1 cellular context compared by ENCODE assay signal in the genomic region with DNA sequence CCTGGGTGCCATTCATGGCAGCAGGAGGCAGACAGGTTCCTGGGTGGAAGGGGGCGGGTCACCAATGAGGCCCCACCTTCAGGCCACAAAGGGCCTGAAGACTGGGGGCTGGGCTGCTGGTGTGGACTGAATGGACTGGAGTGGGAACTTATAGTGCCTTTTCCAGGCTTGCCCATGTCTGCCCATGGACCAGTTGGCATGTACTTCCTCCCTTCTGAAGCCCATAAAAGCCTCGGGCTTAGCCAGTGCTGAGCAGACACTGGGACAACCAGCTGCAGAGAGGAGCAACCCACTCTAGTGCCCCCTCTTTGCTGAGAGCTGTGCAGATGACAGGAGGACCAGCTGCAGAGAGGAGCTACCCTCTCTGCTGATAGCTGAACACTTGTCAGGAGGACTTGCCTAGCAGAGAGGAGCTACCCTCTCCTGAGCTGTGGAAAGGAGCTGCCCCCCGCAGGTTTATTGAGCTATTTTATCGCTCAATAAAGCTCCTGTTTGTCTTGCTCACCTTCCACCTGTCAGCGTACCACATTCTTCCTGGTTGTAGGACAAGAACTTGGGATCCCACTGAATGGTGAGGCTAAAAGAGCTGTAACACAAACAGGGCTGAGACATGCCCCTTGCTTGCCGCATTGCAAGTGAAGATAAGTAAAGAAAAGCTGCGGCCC.
TF ChIP-seq lines count a peak whose summit lies in the region.

No MANE protein-coding gene starts in this region.

TF ChIP-seq in K562, 482 proteins besides CTCF, POLR2A, EP300 and RAD21:
- TF ChIP-seq RB1 (IDR thresholded peaks at IDR 0.05; ENCODE audit: low read depth) (no peak), WHSC1 (IDR thresholded peaks at IDR 0.05; ENCODE audit: low read length) (no peak), TCF7L2 (IDR thresholded peaks at IDR 0.05; ENCODE audit: low read depth, low read length) (no peak), ZNF263 (CRISPR knock-in tag; IDR thresholded peaks at IDR 0.05; ENCODE audit: borderline replicate concordance) (no peak)
- TF ChIP-seq, protein P1, sequence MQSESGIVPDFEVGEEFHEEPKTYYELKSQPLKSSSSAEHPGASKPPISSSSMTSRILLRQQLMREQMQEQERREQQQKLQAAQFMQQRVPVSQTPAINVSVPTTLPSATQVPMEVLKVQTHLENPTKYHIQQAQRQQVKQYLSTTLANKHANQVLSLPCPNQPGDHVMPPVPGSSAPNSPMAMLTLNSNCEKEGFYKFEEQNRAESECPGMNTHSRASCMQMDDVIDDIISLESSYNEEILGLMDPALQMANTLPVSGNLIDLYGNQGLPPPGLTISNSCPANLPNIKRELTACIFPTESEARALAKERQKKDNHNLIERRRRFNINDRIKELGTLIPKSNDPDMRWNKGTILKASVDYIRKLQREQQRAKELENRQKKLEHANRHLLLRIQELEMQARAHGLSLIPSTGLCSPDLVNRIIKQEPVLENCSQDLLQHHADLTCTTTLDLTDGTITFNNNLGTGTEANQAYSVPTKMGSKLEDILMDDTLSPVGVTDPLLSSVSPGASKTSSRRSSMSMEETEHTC (IDR thresholded peaks at IDR 0.05): no peak
- TF ChIP-seq, protein P2, sequence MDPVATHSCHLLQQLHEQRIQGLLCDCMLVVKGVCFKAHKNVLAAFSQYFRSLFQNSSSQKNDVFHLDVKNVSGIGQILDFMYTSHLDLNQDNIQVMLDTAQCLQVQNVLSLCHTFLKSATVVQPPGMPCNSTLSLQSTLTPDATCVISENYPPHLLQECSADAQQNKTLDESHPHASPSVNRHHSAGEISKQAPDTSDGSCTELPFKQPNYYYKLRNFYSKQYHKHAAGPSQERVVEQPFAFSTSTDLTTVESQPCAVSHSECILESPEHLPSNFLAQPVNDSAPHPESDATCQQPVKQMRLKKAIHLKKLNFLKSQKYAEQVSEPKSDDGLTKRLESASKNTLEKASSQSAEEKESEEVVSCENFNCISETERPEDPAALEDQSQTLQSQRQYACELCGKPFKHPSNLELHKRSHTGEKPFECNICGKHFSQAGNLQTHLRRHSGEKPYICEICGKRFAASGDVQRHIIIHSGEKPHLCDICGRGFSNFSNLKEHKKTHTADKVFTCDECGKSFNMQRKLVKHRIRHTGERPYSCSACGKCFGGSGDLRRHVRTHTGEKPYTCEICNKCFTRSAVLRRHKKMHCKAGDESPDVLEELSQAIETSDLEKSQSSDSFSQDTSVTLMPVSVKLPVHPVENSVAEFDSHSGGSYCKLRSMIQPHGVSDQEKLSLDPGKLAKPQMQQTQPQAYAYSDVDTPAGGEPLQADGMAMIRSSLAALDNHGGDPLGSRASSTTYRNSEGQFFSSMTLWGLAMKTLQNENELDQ (CRISPR knock-in tag; IDR thresholded peaks at IDR 0.05; ENCODE audit: borderline replicate concordance): no peak
- TF ChIP-seq, protein P3, sequence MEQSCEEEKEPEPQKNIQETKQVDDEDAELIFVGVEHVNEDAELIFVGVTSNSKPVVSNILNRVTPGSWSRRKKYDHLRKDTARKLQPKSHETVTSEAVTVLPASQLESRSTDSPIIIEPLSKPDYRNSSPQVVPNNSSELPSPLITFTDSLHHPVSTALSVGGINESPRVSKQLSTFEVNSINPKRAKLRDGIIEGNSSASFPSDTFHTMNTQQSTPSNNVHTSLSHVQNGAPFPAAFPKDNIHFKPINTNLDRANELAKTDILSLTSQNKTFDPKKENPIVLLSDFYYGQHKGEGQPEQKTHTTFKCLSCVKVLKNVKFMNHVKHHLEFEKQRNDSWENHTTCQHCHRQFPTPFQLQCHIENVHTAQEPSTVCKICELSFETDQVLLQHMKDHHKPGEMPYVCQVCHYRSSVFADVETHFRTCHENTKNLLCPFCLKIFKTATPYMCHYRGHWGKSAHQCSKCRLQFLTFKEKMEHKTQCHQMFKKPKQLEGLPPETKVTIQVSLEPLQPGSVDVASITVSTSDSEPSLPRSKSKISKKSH (CRISPR knock-in tag; IDR thresholded peaks at IDR 0.05): no peak
